Comparison of ENCODE assay signal across 8 cellular contexts in genomic region chr20:58892932-58893224, GRCh38. TPM values are rescaled to one million over a fixed set of nuclear protein-coding genes. Genes with fewer than 3 reads are reported as not detected.
DNase-seq lines count a peak whose midpoint lies in the region; ATAC-seq, FAIRE-seq and TF ChIP-seq lines count a peak whose summit lies in the region.

No MANE protein-coding gene starts in this region.

- H2AK5ac ChIP-seq in H9 (ENCODE audit: insufficient read length, low read length): no peak overlapping the region

- H3K56ac ChIP-seq in H9 (ENCODE audit: insufficient read length, low read depth, low read length): no peak overlapping the region

- no peak overlapping the region for H4K8ac ChIP-seq in H9 (replicated peaks; ENCODE audit: insufficient read length, low read depth, low read length)

- DNase-seq in A673 (ENCODE audit: low spot score) (no peak), H9 (no peak), GM12892 (ENCODE audit: insufficient read length) (no peak)
- no peak for DNase-seq in stimulated activated CD4-positive, alpha-beta T cell treated with anti-CD3 and anti-CD28 coated beads, Interleukin-1b, Interleukin-23, amount 100 ng/mL, for 48 hours

- peak overlapping the region; percentile 83 for H3K4me3 ChIP-seq in A673 (ENCODE audit: low read depth, low read length, poor library complexity, severe bottlenecking)
- H3K4me3 ChIP-seq in urinary bladder (ENCODE audit: low read depth, low read length): peak overlapping the region; percentile 99

- H3K4me2 ChIP-seq in H9 (ENCODE audit: insufficient read depth, insufficient read length, low read length): peak overlapping the region; percentile 54

- H3K9me3 ChIP-seq in A673 (ENCODE audit: low read depth, low read length, poor library complexity, severe bottlenecking): no peaks in the 10 kb centered on the region
- H3K9me3 ChIP-seq in H9 (ENCODE audit: control insufficient read depth, low read depth, low read length): no peaks in the 10 kb centered on the region

- no peaks in the 10 kb centered on the region for H3K79me1 ChIP-seq in H9 (ENCODE audit: insufficient read depth, low read depth, low read length, poor library complexity, severe bottlenecking)

- no CpG with 5 or more reads among the region's 1 CpG for WGBS in H9 (ENCODE audit: extremely low coverage, insufficient read length, low lambda C conversion rate)
- 0% methylated on average over 1 of the region's 1 CpG for WGBS in urinary bladder

- CTCF ChIA-PET in A673 (lab: Charles Lee): no interaction called here

- H2AFZ ChIP-seq in H9 (ENCODE audit: low read length): no peak overlapping the region

- no peak overlapping the region for H4K91ac ChIP-seq in H9 (ENCODE audit: insufficient read length, low read depth, low read length)

- H2BK15ac ChIP-seq in H9 (ENCODE audit: low read depth, low read length): no peak overlapping the region

- H2BK120ac ChIP-seq in H9 (ENCODE audit: low read depth, low read length, poor library complexity, severe bottlenecking): no peak overlapping the region

- no peaks in the 10 kb centered on the region for H4K20me1 ChIP-seq in H9 (ENCODE audit: control insufficient read depth, insufficient read depth, insufficient read length)

- intact Hi-C loops in A673 (cut with micrococcal nuclease; ENCODE audit: unreplicated experiment): loop anchor here (5.0 kb wide), 1 partner anchor 139 kb away; the partner anchor contains the start of gene ATP5F1E

- peak overlapping the region; percentile 95 to 96 for H3K4me3 Mint-ChIP-seq in H9
- H3K4me3 Mint-ChIP-seq in activated naive CD8-positive, alpha-beta T cell: peak overlapping the region; percentile 96

- H3K27ac Mint-ChIP-seq in H9: peak overlapping the region; percentile 97 to 98 (median 97); a peak in 5 of 7 replicates
- H3K27ac Mint-ChIP-seq in activated naive CD8-positive, alpha-beta T cell: peak overlapping the region; percentile 97

- peaks cover 48 to 58% of the 10 kb centered on the region in 2 experiments for H3K4me1 Mint-ChIP-seq in H9
- peaks cover 51% of the 10 kb centered on the region for H3K4me1 Mint-ChIP-seq in activated naive CD8-positive, alpha-beta T cell (ENCODE audit: low read depth)

- H3K23ac ChIP-seq in H9 (ENCODE audit: insufficient read length, low read depth, low read length): no peak overlapping the region

- no peak overlapping the region for H2BK20ac ChIP-seq in H9 (ENCODE audit: low read depth, low read length, poor library complexity, severe bottlenecking)

- no peaks in the 10 kb centered on the region for H3K27me3 Mint-ChIP-seq in H9 (ENCODE audit: low read depth)
- H3K27me3 Mint-ChIP-seq in activated naive CD8-positive, alpha-beta T cell: no peaks in the 10 kb centered on the region

- no peak for FAIRE-seq in GM12892 (lab: Jason Lieb, UNC)

- no peak overlapping the region for H3K14ac ChIP-seq in H9 (ENCODE audit: insufficient read depth, low read length)

- no TSS peak for BruUV-seq in A673 (replicated peaks; lab: Mats Ljungman, UMichigan)

- peaks cover 5% of the 10 kb centered on the region for H3K23me2 ChIP-seq in H9 (ENCODE audit: insufficient read length, low read depth, low read length, poor library complexity, severe bottlenecking)

- H3K9ac ChIP-seq in H9 (ENCODE audit: extremely low read depth, insufficient read length, low read length): peak overlapping the region; percentile 71

- TF ChIP-seq POLR2A in GM12892 (IDR thresholded peaks at IDR 0.05; ENCODE audit: low read depth, low read length): no peak

- TF ChIP-seq CTCF in A673 (conservative IDR thresholded peaks at IDR 0.05; ENCODE audit: low read depth, low read length): no peak
- TF ChIP-seq CTCF in H9 (conservative IDR thresholded peaks at IDR 0.05): no peak

- no peak overlapping the region for H2BK12ac ChIP-seq in H9 (ENCODE audit: insufficient read length, low read depth, low read length)

- no peak overlapping the region for H3K4ac ChIP-seq in H9 (ENCODE audit: low read depth, low read length)

- H3T11ph ChIP-seq in H9 (ENCODE audit: low read length): no peak overlapping the region

- H3K9me3 Mint-ChIP-seq in H9: peaks cover 2 to 3% of the 10 kb centered on the region in 2 experiments; a peak in 4 of 5 replicates
- H3K9me3 Mint-ChIP-seq in activated naive CD8-positive, alpha-beta T cell (ENCODE audit: low read depth): no peaks in the 10 kb centered on the region

- H3K36me3 ChIP-seq in A673 (ENCODE audit: insufficient read depth, low read length, poor library complexity, severe bottlenecking) (peaks cover 7% of the 10 kb centered on the region), urinary bladder (ENCODE audit: insufficient read depth) (no peaks in the 10 kb centered on the region)

- H3K4me1 ChIP-seq in A673 (ENCODE audit: insufficient read depth, low read length, poor library complexity, severe bottlenecking) (peaks cover 47% of the 10 kb centered on the region), H9 (ENCODE audit: insufficient read depth, low read length) (peaks cover 9% of the 10 kb centered on the region), urinary bladder (ENCODE audit: insufficient read depth) (no peaks in the 10 kb centered on the region)

- ATAC-seq in HG02623 (IDR thresholded peaks at IDR 0.05; ENCODE audit: unreplicated experiment): no peak

- no peak overlapping the region for H2BK5ac ChIP-seq in H9 (ENCODE audit: insufficient read length, low read length)

- H3K18ac ChIP-seq in H9 (ENCODE audit: insufficient read length, low read depth, low read length): no peak overlapping the region

- peak overlapping the region; percentile 96 for H3K27ac ChIP-seq in A673 (ENCODE audit: low read depth, low read length, poor library complexity, severe bottlenecking)
- H3K27ac ChIP-seq in H9 (ENCODE audit: insufficient read length, low read depth, low read length): no peak overlapping the region
- H3K27ac ChIP-seq in layer of hippocampus (ENCODE audit: low read depth, low read length): peak overlapping the region; percentile 93
- H3K27ac ChIP-seq in urinary bladder (ENCODE audit: low read depth): peak overlapping the region; percentile 99

- H3K36me3 Mint-ChIP-seq in H9 (ENCODE audit: insufficient read depth in 1 of 3, low read depth in 3 of 3): peaks cover 8 to 26% (median 25%) of the 10 kb centered on the region in 3 experiments
- peaks cover 5% of the 10 kb centered on the region for H3K36me3 Mint-ChIP-seq in activated naive CD8-positive, alpha-beta T cell

- H3K27me3 ChIP-seq in A673 (replicated peaks; ENCODE audit: insufficient read depth, low read depth, low read length, poor library complexity): no peaks in the 10 kb centered on the region
- no peaks in the 10 kb centered on the region for H3K27me3 ChIP-seq in H9 (ENCODE audit: insufficient read depth, low read length)
- no peaks in the 10 kb centered on the region for H3K27me3 ChIP-seq in layer of hippocampus (ENCODE audit: control insufficient read depth, insufficient read depth, low read length)

- no peak overlapping the region for H4K5ac ChIP-seq in H9 (ENCODE audit: insufficient read length, low read depth, low read length)

- peaks cover 29% of the 10 kb centered on the region; the same call in 1 of the 2 replicates for H3K79me2 ChIP-seq in H9 (ENCODE audit: insufficient read depth, low read length)

- POLR2A ChIA-PET in A673 (lab: Charles Lee; ENCODE audit: low non-redundant PET): no interaction called here

RNA-seq across cellular contexts. Expression of gene GNAS, which starts 40.4 kb away (rescaled TPM):
- 1,108 and 1,144 TPM in 2 replicates for total RNA-seq in A673 (2021)
- 918 and 920 TPM in 2 replicates for total RNA-seq in H9 (2021)
- 483 TPM for total RNA-seq in urinary bladder
- 784 TPM for polyA plus RNA-seq in urinary bladder
- 586 TPM for polyA plus RNA-seq in GM12892 (2012; ENCODE audit: missing spikeins)

RNA-seq across cellular contexts. Expression of gene GNAS-AS1, which starts 42.2 kb away (rescaled TPM):
- total RNA-seq in A673 (2021): 6.7 and 7.1 TPM in 2 replicates
- total RNA-seq in H9 (2021): 8.6 and 11.3 TPM in 2 replicates
- 1.4 TPM for total RNA-seq in urinary bladder
- 0.13 TPM for polyA plus RNA-seq in urinary bladder
- polyA plus RNA-seq in GM12892 (2012; ENCODE audit: missing spikeins): 0.59 TPM
